Comparison of ENCODE assay signal across 8 cellular contexts in the genomic region with DNA sequence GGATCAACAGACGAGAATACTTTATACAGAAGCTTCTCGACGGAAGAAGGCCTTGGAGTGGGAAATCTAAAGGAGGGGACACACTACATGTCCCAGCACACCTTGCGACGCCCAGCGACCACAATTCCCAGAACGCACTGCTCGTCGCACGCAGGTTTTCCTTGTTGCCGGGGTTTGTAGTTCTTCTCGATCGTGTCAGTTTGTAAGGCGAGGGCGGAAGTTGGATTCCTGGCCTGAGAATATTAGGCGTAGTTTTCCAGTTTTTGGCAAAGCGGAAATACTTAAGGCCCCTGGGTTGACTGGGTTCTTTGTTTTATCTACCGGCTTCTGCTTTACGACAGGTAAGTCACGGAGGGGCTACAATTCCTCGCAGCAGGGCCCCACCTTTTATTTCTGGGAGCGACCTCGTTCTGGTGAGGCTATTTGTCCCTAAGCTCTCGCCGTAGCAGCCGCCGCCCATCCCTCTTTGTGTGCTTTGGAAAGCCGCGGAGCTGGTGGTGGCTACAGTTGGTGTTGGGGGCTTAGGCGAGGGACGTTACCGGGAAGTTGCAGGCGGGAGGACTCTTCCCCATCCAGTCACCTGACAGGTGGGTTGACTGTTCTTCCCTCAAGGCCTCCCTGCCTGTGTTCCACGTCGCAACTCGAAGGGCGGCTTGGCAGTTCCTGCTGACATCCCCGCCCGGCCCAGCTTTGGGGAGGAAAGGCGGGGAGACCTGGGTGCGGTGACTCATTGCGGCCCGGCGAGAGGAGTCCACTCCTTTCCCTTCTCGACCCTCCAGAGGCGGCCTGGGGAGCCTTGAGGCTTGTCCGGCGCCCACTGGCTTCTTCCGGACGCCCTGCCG. TPM values are rescaled to one million over a fixed set of nuclear protein-coding genes. Genes with fewer than 3 reads are reported as not detected.
DNase-seq lines count a peak whose midpoint lies in the region; ATAC-seq, FAIRE-seq and TF ChIP-seq lines count a peak whose summit lies in the region.

A gene (plus strand): TSS at position 183 of the 842 bp plus-strand sequence. CDS start 2,687 bp downstream, outside the sequence.

- peak within 1 kb of the TSS; percentile 78 for H3K27ac Mint-ChIP-seq in activated CD4-positive, alpha-beta T cell treated with anti-CD3 and anti-CD28 coated beads, Interleukin-2, amount 10 ng/mL, durations not matched to agents 7 days and 5 days

- H3K27me3 Mint-ChIP-seq in activated CD4-positive, alpha-beta T cell treated with anti-CD3 and anti-CD28 coated beads, Interleukin-2, amount 10 ng/mL, durations not matched to agents 7 days and 5 days = peaks cover 18% of the 10 kb centered on the region

- CTCF ChIA-PET in activated CD4-positive, alpha-beta T cell treated with anti-CD3 and anti-CD28 coated beads, Interleukin-2, amount 10 ng/mL, durations not matched to agents 7 days and 5 days (lab: Charles Lee) = interaction anchor here (0.6 to 1.4 kb wide), 4 partner anchors 12 to 775 kb away, joined by 3 to 5 read pairs (median 3); no protein-coding TSS in a partner anchor

- H3K27ac ChIP-seq in BLaER1 = peak within 1 kb of the TSS; percentile 76
- peak within 1 kb of the TSS; percentile 83 for H3K27ac ChIP-seq in coronary artery

- no peak for TF ChIP-seq CTCF in coronary artery (IDR thresholded peaks at IDR 0.05)

- no peaks in the 10 kb centered on the region for H3K9me3 ChIP-seq in BLaER1

- ATAC-seq in HG03460 (IDR thresholded peaks at IDR 0.05; ENCODE audit: unreplicated experiment) = peak; percentile 89
- peak; percentile 96 for ATAC-seq in left colon

- no peaks in the 10 kb centered on the region for H3K27me3 ChIP-seq in BLaER1

- H3K4me3 Mint-ChIP-seq in activated CD4-positive, alpha-beta T cell treated with anti-CD3 and anti-CD28 coated beads, Interleukin-2, amount 10 ng/mL, durations not matched to agents 7 days and 5 days = peak within 1 kb of the TSS; percentile 79

- peak within 1 kb of the TSS; percentile 86 for H3K9ac ChIP-seq in BLaER1

- no peaks in the 10 kb centered on the region for H3K9me3 Mint-ChIP-seq in activated CD4-positive, alpha-beta T cell treated with anti-CD3 and anti-CD28 coated beads, Interleukin-2, amount 10 ng/mL, durations not matched to agents 7 days and 5 days

- POLR2A ChIA-PET in activated CD4-positive, alpha-beta T cell treated with anti-CD3 and anti-CD28 coated beads, Interleukin-2, amount 10 ng/mL, durations not matched to agents 7 days and 5 days (lab: Charles Lee) = no interaction called here

- peak; percentile 99 for FAIRE-seq in GM19239 (lab: Jason Lieb, UNC)

- peaks cover 19% of the 10 kb centered on the region for H3K36me3 Mint-ChIP-seq in activated CD4-positive, alpha-beta T cell treated with anti-CD3 and anti-CD28 coated beads, Interleukin-2, amount 10 ng/mL, durations not matched to agents 7 days and 5 days (ENCODE audit: low read depth)

- peak within 1 kb of the TSS; percentile 91 for H3K4me2 ChIP-seq in BLaER1

- H4K20me1 ChIP-seq in BLaER1 = peaks cover 35% of the 10 kb centered on the region

- intact Hi-C loops in left colon (cut with DNase I, micrococcal nuclease) = no loop called here

- H3K4me1 ChIP-seq in BLaER1 = peaks cover 16% of the 10 kb centered on the region

- DNase-seq in GM19239 (ENCODE audit: insufficient read length, low spot score) (peak; percentile 67), NCI-H526 (lab: John Stamatoyannopoulos, UW) (peak; percentile 92 to 95), coronary artery (ENCODE audit: low spot score) (peak; percentile 95), left colon (peak; percentile 88 to 94)
- peak; percentile 79 for DNase-seq in activated CD4-positive, alpha-beta T cell treated with anti-CD3 and anti-CD28 coated beads, Interleukin-2, amount 10 ng/mL, durations not matched to agents 7 days and 5 days
- peak; percentile 79 for DNase-seq in stimulated activated CD4-positive, alpha-beta T cell treated with anti-CD3 and anti-CD28 coated beads, Interleukin-1b, Interleukin-23, amount 100 ng/mL, for 48 hours

- peaks cover 20% of the 10 kb centered on the region for H3K4me1 Mint-ChIP-seq in activated CD4-positive, alpha-beta T cell treated with anti-CD3 and anti-CD28 coated beads, Interleukin-2, amount 10 ng/mL, durations not matched to agents 7 days and 5 days

- peak within 1 kb of the TSS; percentile 91 for H3K4me3 ChIP-seq in BLaER1
- H3K4me3 ChIP-seq in coronary artery = peak within 1 kb of the TSS; percentile 85

- H3K36me3 ChIP-seq in BLaER1 = peaks cover 13% of the 10 kb centered on the region

RNA-seq across cellular contexts. Expression of the gene that starts here (rescaled TPM):
- total RNA-seq in activated CD4-positive, alpha-beta T cell treated with anti-CD3 and anti-CD28 coated beads, Interleukin-2, amount 10 ng/mL, durations not matched to agents 7 days and 5 days = 10 to 100 TPM; 49.5 to 52.5 TPM
- 100 to 1,000 TPM in 1 of 2 donors, 10 to 100 TPM in 1; 81.9 to 111 TPM for total RNA-seq in left colon

Comparison
In these comparisons a context has a peak if more than half of its experiments do, and no peak if none do; other contexts are left out.
1. Peak in every context shown above with its lines: DNase-seq, ATAC-seq, H3K4me3 ChIP-seq and H3K27ac ChIP-seq.